25 cellular contexts compared by ENCODE assay signal in genomic region chrX:153498453-153498852, GRCh38. TPM values are rescaled to one million over a fixed set of nuclear protein-coding genes. Genes with fewer than 3 reads are reported as not detected.
DNase-seq lines count a peak whose midpoint lies in the region; ATAC-seq and TF ChIP-seq lines count a peak whose summit lies in the region.
"Had no signal": no experiment of that assay in that cellular context is flagged by ENCODE, and none has a peak within 500 bp of the region (broad histone marks: within the 10 kb centered on the region; RNA-seq: fewer than 3 reads in every experiment).

No MANE protein-coding gene starts in this region.

- H3K4me3 Mint-ChIP-seq in chondrocyte (ENCODE audit: unreplicated experiment), result peak overlapping the region; percentile 72
- H3K4me3 Mint-ChIP-seq: CD4-positive, alpha-beta T cell had no signal

- ATAC-seq in PC-3 (no peak), GM18868 (IDR thresholded peaks at IDR 0.05; ENCODE audit: unreplicated experiment) (no peak)
- ATAC-seq: GM12878, HCT116 had no signal

- WGBS in smooth muscle cell (ENCODE audit: low lambda C conversion rate), result 81% methylated on average over 7 of the region's 7 CpGs

- H3K9me3 Mint-ChIP-seq in chondrocyte (ENCODE audit: low read depth), result peaks cover 2% of the 10 kb centered on the region
- H3K9me3 Mint-ChIP-seq: CD4-positive, alpha-beta T cell had no signal

- 0 out of 2 replicates have a peak overlapping the region, but pooled peaks have one; percentile 23 for H3K4me3 ChIP-seq in AG04449 (ENCODE audit: low read depth, low read length)
- no peak overlapping the region for H3K4me3 ChIP-seq in HEK293 (ENCODE audit: low read depth, low read length)
- peak overlapping the region; percentile 30 for H3K4me3 ChIP-seq in smooth muscle cell
- no peak overlapping the region for H3K4me3 ChIP-seq in PC-3 (ENCODE audit: low read length)
- H3K4me3 ChIP-seq: GM12878, Peyer's patch, SJCRH30 had no signal

- TF ChIP-seq CTCF in AG04449 (IDR thresholded peaks at IDR 0.05; ENCODE audit: insufficient read depth, low read length, missing control alignments), result no peak
- TF ChIP-seq CTCF in HEK293 (tag by site-specific recombination; IDR thresholded peaks at IDR 0.05), result no peak
- TF ChIP-seq CTCF in chondrocyte (IDR thresholded peaks at IDR 0.05), result no peak
- TF ChIP-seq CTCF in smooth muscle cell (IDR thresholded peaks at IDR 0.05; ENCODE audit: borderline replicate concordance, insufficient read depth, poor library complexity, severe bottlenecking), result no peak
- no peak for TF ChIP-seq CTCF in PC-3 (conservative IDR thresholded peaks at IDR 0.05; ENCODE audit: low read depth, low read length)

- DNase-seq in AG04449 (ENCODE audit: low read depth, low spot score) (no peak), chondrocyte (ENCODE audit: low spot score) (no peak), smooth muscle cell (lab: John Stamatoyannopoulos, UW; ENCODE audit: unreplicated experiment) (no peak), PC-3 (no peak), NCI-H748 treated with DMSO at 0.1 percent for 48 hours (lab: John Stamatoyannopoulos, UW) (no peak)
- DNase-seq: BE2C; Caco-2; CD4-positive, alpha-beta T cell; DMS 273 treated with DMSO at 0.1 percent for 48 hours; DND-41; GOT3; IMR-90; NCI-H1105 treated with DMSO at 0.1 percent for 48 hours; NCI-H2029 treated with DMSO at 0.1 percent for 48 hours; NCI-H226; NCI-H510A treated with DMSO at 0.1 percent for 48 hours; NCI-H82; Peyer's patch; SJCRH30 had no signal

- H3K79me2 ChIP-seq in smooth muscle cell (ENCODE audit: low read depth) (peaks cover 41% of the 10 kb centered on the region), PC-3 (ENCODE audit: low read length) (no peaks in the 10 kb centered on the region)

- POLR2A ChIA-PET in AG04449 (lab: Yijun Ruan, JAX) (interaction anchor here (1.0 kb wide), 1 partner anchor 8 kb away, joined by 3 read pairs; no protein-coding TSS in a partner anchor), HEK293 (lab: Yijun Ruan, JAX) (no interaction called here), PC-3 (lab: Charles Lee; ENCODE audit: unreplicated experiment) (no interaction called here)

- H3K36me3 ChIP-seq in HEK293 (ENCODE audit: control insufficient read depth in 2 of 2, insufficient read depth in 1 of 2, low read length in 2 of 2) (no peaks in the 10 kb centered on the region), smooth muscle cell (ENCODE audit: low read depth) (no peaks in the 10 kb centered on the region), PC-3 (ENCODE audit: low read depth, low read length) (no peaks in the 10 kb centered on the region)
- H3K36me3 ChIP-seq: BE2C, Peyer's patch, SJCRH30 had no signal

- H3K4me2 ChIP-seq in smooth muscle cell (peak overlapping the region; percentile 78), PC-3 (ENCODE audit: low read length) (no peak overlapping the region)
- H3K4me2 ChIP-seq: KMS-11 had no signal

- H4K20me1 ChIP-seq in smooth muscle cell (ENCODE audit: low read depth) (peaks cover 71% of the 10 kb centered on the region), PC-3 (ENCODE audit: low read length) (no peaks in the 10 kb centered on the region)

- H3K9me3 ChIP-seq in HEK293 (ENCODE audit: control insufficient read depth, insufficient read depth, low read depth, low read length), result no peaks in the 10 kb centered on the region
- H3K9me3 ChIP-seq in smooth muscle cell (replicated peaks; ENCODE audit: low read depth), result no peaks in the 10 kb centered on the region
- no peaks in the 10 kb centered on the region for H3K9me3 ChIP-seq in PC-3 (ENCODE audit: low read length)
- H3K9me3 ChIP-seq: BE2C, Caco-2, Peyer's patch, SJCRH30 had no signal

- H3F3A ChIP-seq in smooth muscle cell (ENCODE audit: low read depth) (no peaks in the 10 kb centered on the region), PC-3 (ENCODE audit: low read length, unreplicated experiment) (no peaks in the 10 kb centered on the region)

- no peaks in the 10 kb centered on the region for H3K9me2 ChIP-seq in PC-3 (replicated peaks; ENCODE audit: low read length)

- H2AFZ ChIP-seq in smooth muscle cell (ENCODE audit: low read depth) (no peak overlapping the region), PC-3 (ENCODE audit: low read length) (no peak overlapping the region)

- H3K27ac ChIP-seq in HEK293 (ENCODE audit: extremely low read depth, low read depth, low read length) (no peak overlapping the region), smooth muscle cell (ENCODE audit: low read depth) (no peak overlapping the region), PC-3 (ENCODE audit: low read length) (no peak overlapping the region)
- H3K27ac ChIP-seq: KMS-11, Peyer's patch, SJCRH30 had no signal

- H3K27ac Mint-ChIP-seq in chondrocyte (ENCODE audit: unreplicated experiment), result peak overlapping the region; percentile 38
- H3K27ac Mint-ChIP-seq: CD4-positive, alpha-beta T cell had no signal

- no peaks in the 10 kb centered on the region for H3K27me3 Mint-ChIP-seq in chondrocyte (ENCODE audit: low read depth)
- H3K27me3 Mint-ChIP-seq: CD4-positive, alpha-beta T cell had no signal

- CTCF ChIA-PET in AG04449 (lab: Yijun Ruan, JAX) (interaction anchor here (5.8 to 8.1 kb wide), 2 partner anchors 8 to 27 kb away, joined by 53 to 90 read pairs; partner anchors contain the start of gene HAUS7), HEK293 (lab: Yijun Ruan, JAX) (interaction anchor here (0.8 to 1.0 kb wide), 4 partner anchors 9 to 169 kb away, joined by 3 to 6 read pairs (median 4); no protein-coding TSS in a partner anchor), PC-3 (lab: Charles Lee) (no interaction called here)

- no peak overlapping the region for H3K9ac ChIP-seq in smooth muscle cell (ENCODE audit: low read depth)
- no peak overlapping the region for H3K9ac ChIP-seq in PC-3 (ENCODE audit: low read length)
- H3K9ac ChIP-seq: KMS-11 had no signal

- peaks cover 43% of the 10 kb centered on the region for H3K4me1 Mint-ChIP-seq in chondrocyte (ENCODE audit: low read depth)

- H3K27me3 ChIP-seq in smooth muscle cell (ENCODE audit: low read depth), result no peaks in the 10 kb centered on the region
- H3K27me3 ChIP-seq in PC-3 (ENCODE audit: low read length), result peaks cover 14% of the 10 kb centered on the region
- H3K27me3 ChIP-seq: BE2C, Peyer's patch, SJCRH30 had no signal

- H3K36me3 Mint-ChIP-seq in chondrocyte (ENCODE audit: low read depth), result peaks cover 8% of the 10 kb centered on the region

- H3K4me1 ChIP-seq in HEK293 (ENCODE audit: control insufficient read depth, insufficient read depth, low read length), result no peaks in the 10 kb centered on the region
- H3K4me1 ChIP-seq in smooth muscle cell (ENCODE audit: low read depth), result no peaks in the 10 kb centered on the region
- no peaks in the 10 kb centered on the region for H3K4me1 ChIP-seq in PC-3 (ENCODE audit: insufficient read depth, low read length)
- H3K4me1 ChIP-seq: Caco-2, Peyer's patch, SJCRH30 had no signal

- intact Hi-C loops in PC-3 (cut with micrococcal nuclease), result no loop called here

- no TSS peak for BruUV-seq in PC-3 (replicated peaks; lab: Mats Ljungman, UMichigan)

TF ChIP-seq in HEK293, 187 proteins besides CTCF, POLR2A, EP300 and RAD21:
- TF ChIP-seq ZNF341 (tag by site-specific recombination; IDR thresholded peaks at IDR 0.05; ENCODE audit: low read depth) (peak; percentile 55), ZIC2 (tag by site-specific recombination; IDR thresholded peaks at IDR 0.05) (peak; percentile 89), ZNF548 (tag by site-specific recombination; IDR thresholded peaks at IDR 0.05) (no peak), GLIS1 (tag by site-specific recombination; IDR thresholded peaks at IDR 0.05) (peak; percentile 62)

RNA-seq across cellular contexts. Expression of gene BGN, which starts 3.7 kb away (rescaled TPM):
- total RNA-seq in chondrocyte (1,195 to 2,668 TPM (median 2,632 TPM) in 3 replicates), smooth muscle cell (262 and 298 TPM in 2 replicates), PC-3 (2014; rRNA removed) (not detected in 2 replicates)
- polyA plus RNA-seq in smooth muscle cell, result 387 and 621 TPM in 2 replicates
- total RNA-seq: A172; CD4-positive, alpha-beta T cell had no signal

RNA-seq across cellular contexts. Expression of gene ATP2B3, which starts 19.0 kb away (rescaled TPM):
- 0.17 to 0.46 TPM (median 0.37 TPM) in 3 replicates for total RNA-seq in chondrocyte
- total RNA-seq in smooth muscle cell, result 0.22 TPM in 2 replicates
- 0.05 and 0.31 TPM in 2 replicates for polyA plus RNA-seq in smooth muscle cell
- not detected in 2 replicates for total RNA-seq in PC-3 (2014; rRNA removed)
- total RNA-seq: A172; Caco-2; CD4-positive, alpha-beta T cell; GM12878; Peyer's patch had no signal

RNA-seq across cellular contexts. Expression of gene HAUS7, which starts 28.1 kb away (rescaled TPM):
- total RNA-seq in chondrocyte (31.3 to 43.6 TPM (median 32.3 TPM) in 3 replicates), smooth muscle cell (8.9 and 18.5 TPM in 2 replicates), PC-3 (2014; rRNA removed) (34.1 and 46.0 TPM in 2 replicates)
- 26.1 and 27.4 TPM in 2 replicates for polyA plus RNA-seq in smooth muscle cell

RNA-seq across cellular contexts. Expression of gene TREX2, which starts 52.6 kb away (rescaled TPM):
- 0.80 to 1.6 TPM (median 1.6 TPM) in 3 replicates for total RNA-seq in chondrocyte
- 1.3 and 4.0 TPM in 2 replicates for total RNA-seq in smooth muscle cell
- 0.41 and 2.5 TPM in 2 replicates for polyA plus RNA-seq in smooth muscle cell
- 1.4 and 4.7 TPM in 2 replicates for total RNA-seq in PC-3 (2014; rRNA removed)

Comparison
In these comparisons a context has a peak if more than half of its experiments do, and no peak if none do; other contexts are left out.
1. H3K4me3 ChIP-seq: peak in AG04449 (single experiment) and smooth muscle cell (single experiment); none in HEK293 (single experiment) and PC-3 (single experiment).
2. RNA of gene BGN, which starts 3.7 kb away (total RNA-seq): 1,195 to 2,668 TPM in chondrocyte and 262 to 298 TPM in smooth muscle cell; not detected in PC-3; every median in the first group is over 100 times any median in the second.